ENCODE assay signal across 3 cellular contexts in genomic region chr1:206658264-206658980, GRCh38.
A peak's percentile ranks its signal among the peaks of the same experiment; 100 is the strongest.
TF ChIP-seq lines count a peak whose summit lies in the region.

No MANE protein-coding gene starts in this region.

TF ChIP-seq in HEK293T, 16 proteins besides CTCF, POLR2A, EP300 and RAD21:
- no peak for TF ChIP-seq HDGF (IDR thresholded peaks at IDR 0.05; ENCODE audit: borderline replicate concordance)

TF ChIP-seq in GM12878, 131 proteins besides CTCF, POLR2A, EP300 and RAD21 (continues in another document):
- TF ChIP-seq TCF3 (IDR thresholded peaks at IDR 0.05; ENCODE audit: borderline replicate concordance, insufficient read depth, low read depth, low read length) = no peak
- peak; percentile 61; the same call in 1 of the 2 replicates for TF ChIP-seq YY1 (IDR thresholded peaks at IDR 0.05; ENCODE audit: low read depth, low read length)
- no peak for TF ChIP-seq ZNF687 (IDR thresholded peaks at IDR 0.05)
- no peak for TF ChIP-seq ZZZ3 (IDR thresholded peaks at IDR 0.05; ENCODE audit: control insufficient read depth, insufficient read length, low read depth)
- TF ChIP-seq SIN3A (IDR thresholded peaks at IDR 0.05; ENCODE audit: low read depth, low read length) = no peak
- TF ChIP-seq, protein P1, sequence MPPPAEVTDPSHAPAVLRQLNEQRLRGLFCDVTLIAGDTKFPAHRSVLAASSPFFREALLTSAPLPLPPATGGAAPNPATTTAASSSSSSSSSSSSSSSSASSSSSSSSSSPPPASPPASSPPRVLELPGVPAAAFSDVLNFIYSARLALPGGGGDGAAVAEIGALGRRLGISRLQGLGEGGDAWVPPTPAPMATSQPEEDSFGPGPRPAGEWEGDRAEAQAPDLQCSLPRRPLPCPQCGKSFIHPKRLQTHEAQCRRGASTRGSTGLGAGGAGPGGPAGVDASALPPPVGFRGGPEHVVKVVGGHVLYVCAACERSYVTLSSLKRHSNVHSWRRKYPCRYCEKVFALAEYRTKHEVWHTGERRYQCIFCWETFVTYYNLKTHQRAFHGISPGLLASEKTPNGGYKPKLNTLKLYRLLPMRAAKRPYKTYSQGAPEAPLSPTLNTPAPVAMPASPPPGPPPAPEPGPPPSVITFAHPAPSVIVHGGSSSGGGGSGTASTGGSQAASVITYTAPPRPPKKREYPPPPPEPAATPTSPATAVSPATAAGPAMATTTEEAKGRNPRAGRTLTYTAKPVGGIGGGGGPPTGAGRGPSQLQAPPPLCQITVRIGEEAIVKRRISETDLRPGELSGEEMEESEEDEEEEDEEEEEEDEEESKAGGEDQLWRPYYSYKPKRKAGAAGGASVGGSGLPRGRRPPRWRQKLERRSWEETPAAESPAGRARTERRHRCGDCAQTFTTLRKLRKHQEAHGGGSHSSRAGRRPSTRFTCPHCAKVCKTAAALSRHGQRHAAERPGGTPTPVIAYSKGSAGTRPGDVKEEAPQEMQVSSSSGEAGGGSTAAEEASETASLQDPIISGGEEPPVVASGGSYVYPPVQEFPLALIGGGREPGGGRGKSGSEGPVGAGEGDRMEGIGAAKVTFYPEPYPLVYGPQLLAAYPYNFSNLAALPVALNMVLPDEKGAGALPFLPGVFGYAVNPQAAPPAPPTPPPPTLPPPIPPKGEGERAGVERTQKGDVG (CRISPR knock-in tag; IDR thresholded peaks at IDR 0.05) = no peak
- no peak for TF ChIP-seq HCFC1 (IDR thresholded peaks at IDR 0.05; ENCODE audit: low read length)
- TF ChIP-seq, protein P2, sequence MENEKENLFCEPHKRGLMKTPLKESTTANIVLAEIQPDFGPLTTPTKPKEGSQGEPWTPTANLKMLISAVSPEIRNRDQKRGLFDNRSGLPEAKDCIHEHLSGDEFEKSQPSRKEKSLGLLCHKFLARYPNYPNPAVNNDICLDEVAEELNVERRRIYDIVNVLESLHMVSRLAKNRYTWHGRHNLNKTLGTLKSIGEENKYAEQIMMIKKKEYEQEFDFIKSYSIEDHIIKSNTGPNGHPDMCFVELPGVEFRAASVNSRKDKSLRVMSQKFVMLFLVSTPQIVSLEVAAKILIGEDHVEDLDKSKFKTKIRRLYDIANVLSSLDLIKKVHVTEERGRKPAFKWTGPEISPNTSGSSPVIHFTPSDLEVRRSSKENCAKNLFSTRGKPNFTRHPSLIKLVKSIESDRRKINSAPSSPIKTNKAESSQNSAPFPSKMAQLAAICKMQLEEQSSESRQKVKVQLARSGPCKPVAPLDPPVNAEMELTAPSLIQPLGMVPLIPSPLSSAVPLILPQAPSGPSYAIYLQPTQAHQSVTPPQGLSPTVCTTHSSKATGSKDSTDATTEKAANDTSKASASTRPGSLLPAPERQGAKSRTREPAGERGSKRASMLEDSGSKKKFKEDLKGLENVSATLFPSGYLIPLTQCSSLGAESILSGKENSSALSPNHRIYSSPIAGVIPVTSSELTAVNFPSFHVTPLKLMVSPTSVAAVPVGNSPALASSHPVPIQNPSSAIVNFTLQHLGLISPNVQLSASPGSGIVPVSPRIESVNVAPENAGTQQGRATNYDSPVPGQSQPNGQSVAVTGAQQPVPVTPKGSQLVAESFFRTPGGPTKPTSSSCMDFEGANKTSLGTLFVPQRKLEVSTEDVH (IDR thresholded peaks at IDR 0.05; ENCODE audit: low read depth, partially characterized antibody) = no peak
- TF ChIP-seq NR2C2 (IDR thresholded peaks at IDR 0.05; ENCODE audit: borderline replicate concordance, control insufficient read depth, insufficient read length, low read depth) = no peak
- no peak for TF ChIP-seq RBBP5 (conservative IDR thresholded peaks at IDR 0.05)
- no peak for TF ChIP-seq MEF2B (IDR thresholded peaks at IDR 0.05; ENCODE audit: partially characterized antibody, poor library complexity, severe bottlenecking)
- TF ChIP-seq POLR2AphosphoS2 (IDR thresholded peaks at IDR 0.05; ENCODE audit: low read depth, low read length) = no peak
- TF ChIP-seq SMAD1 (IDR thresholded peaks at IDR 0.05; ENCODE audit: low read depth, partially characterized antibody) = no peak
- no peak for TF ChIP-seq BACH1 (IDR thresholded peaks at IDR 0.05; ENCODE audit: borderline replicate concordance)
- peak; percentile 21; the same call in 1 of the 2 replicates for TF ChIP-seq SPI1 (IDR thresholded peaks at IDR 0.05; ENCODE audit: borderline replicate concordance, insufficient read depth, low read depth, low read length)
- TF ChIP-seq, protein P3, sequence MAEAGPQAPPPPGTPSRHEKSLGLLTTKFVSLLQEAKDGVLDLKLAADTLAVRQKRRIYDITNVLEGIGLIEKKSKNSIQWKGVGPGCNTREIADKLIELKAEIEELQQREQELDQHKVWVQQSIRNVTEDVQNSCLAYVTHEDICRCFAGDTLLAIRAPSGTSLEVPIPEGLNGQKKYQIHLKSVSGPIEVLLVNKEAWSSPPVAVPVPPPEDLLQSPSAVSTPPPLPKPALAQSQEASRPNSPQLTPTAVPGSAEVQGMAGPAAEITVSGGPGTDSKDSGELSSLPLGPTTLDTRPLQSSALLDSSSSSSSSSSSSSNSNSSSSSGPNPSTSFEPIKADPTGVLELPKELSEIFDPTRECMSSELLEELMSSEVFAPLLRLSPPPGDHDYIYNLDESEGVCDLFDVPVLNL (IDR thresholded peaks at IDR 0.05; ENCODE audit: low read depth, low read length) = no peak

TF ChIP-seq in HepG2, 621 proteins besides CTCF, POLR2A, EP300 and RAD21:
- TF ChIP-seq HMGXB4 (CRISPR knock-in tag; IDR thresholded peaks at IDR 0.05; ENCODE audit: borderline replicate concordance in 1 of 2, low read depth in 1 of 2) (0 out of 4 replicates have a peak, but pooled peaks of 1 of the 2 experiments have one; percentile 28), TEAD3 (CRISPR knock-in tag; optimal IDR thresholded peaks at IDR 0.05; ENCODE audit: borderline replicate concordance) (peak; percentile 10), XRCC5 (optimal IDR thresholded peaks at IDR 0.05; ENCODE audit: low read length) (peak; percentile 41), STAG1 (CRISPR knock-in tag; IDR thresholded peaks at IDR 0.05) (peak; percentile 51), ARID2 (CRISPR knock-in tag; IDR thresholded peaks at IDR 0.05; ENCODE audit: borderline replicate concordance) (0 out of 2 replicates have a peak, but pooled peaks have one; percentile 32), ZBTB43 (CRISPR knock-in tag; conservative IDR thresholded peaks at IDR 0.05) (no peak), KDM2A (CRISPR knock-in tag; IDR thresholded peaks at IDR 0.05; ENCODE audit: borderline replicate concordance, low read depth) (peak; percentile 51; the same call in 1 of the 2 replicates), ZNF879 (CRISPR knock-in tag; IDR thresholded peaks at IDR 0.05) (no peak)
- TF ChIP-seq, protein P4, sequence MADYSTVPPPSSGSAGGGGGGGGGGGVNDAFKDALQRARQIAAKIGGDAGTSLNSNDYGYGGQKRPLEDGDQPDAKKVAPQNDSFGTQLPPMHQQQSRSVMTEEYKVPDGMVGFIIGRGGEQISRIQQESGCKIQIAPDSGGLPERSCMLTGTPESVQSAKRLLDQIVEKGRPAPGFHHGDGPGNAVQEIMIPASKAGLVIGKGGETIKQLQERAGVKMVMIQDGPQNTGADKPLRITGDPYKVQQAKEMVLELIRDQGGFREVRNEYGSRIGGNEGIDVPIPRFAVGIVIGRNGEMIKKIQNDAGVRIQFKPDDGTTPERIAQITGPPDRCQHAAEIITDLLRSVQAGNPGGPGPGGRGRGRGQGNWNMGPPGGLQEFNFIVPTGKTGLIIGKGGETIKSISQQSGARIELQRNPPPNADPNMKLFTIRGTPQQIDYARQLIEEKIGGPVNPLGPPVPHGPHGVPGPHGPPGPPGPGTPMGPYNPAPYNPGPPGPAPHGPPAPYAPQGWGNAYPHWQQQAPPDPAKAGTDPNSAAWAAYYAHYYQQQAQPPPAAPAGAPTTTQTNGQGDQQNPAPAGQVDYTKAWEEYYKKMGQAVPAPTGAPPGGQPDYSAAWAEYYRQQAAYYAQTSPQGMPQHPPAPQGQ (CRISPR knock-in tag; IDR thresholded peaks at IDR 0.05; ENCODE audit: borderline replicate concordance) = no peak
